1 cellular context compared by ENCODE assay signal in the genomic region with DNA sequence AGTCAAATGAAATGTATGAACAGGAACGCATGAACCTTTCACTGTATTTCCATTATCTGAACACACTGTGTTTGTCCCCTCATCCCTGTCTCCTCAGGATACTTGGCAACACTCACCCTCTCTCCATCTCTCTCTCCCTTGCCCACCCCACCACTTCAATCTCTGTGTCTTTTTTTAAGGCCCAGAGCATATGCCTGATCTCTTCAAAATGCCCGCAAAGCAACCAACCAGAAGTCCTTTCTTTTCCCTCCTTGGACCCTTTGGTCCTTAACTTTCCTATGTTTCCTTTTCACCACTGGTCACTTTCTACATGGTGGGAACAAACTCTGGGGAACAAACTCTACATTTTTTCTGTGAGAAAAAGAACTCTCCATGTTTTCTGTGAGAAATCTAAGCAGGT.
TF ChIP-seq lines count a peak whose summit lies in the region.

No MANE protein-coding gene starts in this region.

TF ChIP-seq in GM23338, 12 proteins besides CTCF, POLR2A, EP300 and RAD21 (continued from another document):
- TF ChIP-seq, protein P1, sequence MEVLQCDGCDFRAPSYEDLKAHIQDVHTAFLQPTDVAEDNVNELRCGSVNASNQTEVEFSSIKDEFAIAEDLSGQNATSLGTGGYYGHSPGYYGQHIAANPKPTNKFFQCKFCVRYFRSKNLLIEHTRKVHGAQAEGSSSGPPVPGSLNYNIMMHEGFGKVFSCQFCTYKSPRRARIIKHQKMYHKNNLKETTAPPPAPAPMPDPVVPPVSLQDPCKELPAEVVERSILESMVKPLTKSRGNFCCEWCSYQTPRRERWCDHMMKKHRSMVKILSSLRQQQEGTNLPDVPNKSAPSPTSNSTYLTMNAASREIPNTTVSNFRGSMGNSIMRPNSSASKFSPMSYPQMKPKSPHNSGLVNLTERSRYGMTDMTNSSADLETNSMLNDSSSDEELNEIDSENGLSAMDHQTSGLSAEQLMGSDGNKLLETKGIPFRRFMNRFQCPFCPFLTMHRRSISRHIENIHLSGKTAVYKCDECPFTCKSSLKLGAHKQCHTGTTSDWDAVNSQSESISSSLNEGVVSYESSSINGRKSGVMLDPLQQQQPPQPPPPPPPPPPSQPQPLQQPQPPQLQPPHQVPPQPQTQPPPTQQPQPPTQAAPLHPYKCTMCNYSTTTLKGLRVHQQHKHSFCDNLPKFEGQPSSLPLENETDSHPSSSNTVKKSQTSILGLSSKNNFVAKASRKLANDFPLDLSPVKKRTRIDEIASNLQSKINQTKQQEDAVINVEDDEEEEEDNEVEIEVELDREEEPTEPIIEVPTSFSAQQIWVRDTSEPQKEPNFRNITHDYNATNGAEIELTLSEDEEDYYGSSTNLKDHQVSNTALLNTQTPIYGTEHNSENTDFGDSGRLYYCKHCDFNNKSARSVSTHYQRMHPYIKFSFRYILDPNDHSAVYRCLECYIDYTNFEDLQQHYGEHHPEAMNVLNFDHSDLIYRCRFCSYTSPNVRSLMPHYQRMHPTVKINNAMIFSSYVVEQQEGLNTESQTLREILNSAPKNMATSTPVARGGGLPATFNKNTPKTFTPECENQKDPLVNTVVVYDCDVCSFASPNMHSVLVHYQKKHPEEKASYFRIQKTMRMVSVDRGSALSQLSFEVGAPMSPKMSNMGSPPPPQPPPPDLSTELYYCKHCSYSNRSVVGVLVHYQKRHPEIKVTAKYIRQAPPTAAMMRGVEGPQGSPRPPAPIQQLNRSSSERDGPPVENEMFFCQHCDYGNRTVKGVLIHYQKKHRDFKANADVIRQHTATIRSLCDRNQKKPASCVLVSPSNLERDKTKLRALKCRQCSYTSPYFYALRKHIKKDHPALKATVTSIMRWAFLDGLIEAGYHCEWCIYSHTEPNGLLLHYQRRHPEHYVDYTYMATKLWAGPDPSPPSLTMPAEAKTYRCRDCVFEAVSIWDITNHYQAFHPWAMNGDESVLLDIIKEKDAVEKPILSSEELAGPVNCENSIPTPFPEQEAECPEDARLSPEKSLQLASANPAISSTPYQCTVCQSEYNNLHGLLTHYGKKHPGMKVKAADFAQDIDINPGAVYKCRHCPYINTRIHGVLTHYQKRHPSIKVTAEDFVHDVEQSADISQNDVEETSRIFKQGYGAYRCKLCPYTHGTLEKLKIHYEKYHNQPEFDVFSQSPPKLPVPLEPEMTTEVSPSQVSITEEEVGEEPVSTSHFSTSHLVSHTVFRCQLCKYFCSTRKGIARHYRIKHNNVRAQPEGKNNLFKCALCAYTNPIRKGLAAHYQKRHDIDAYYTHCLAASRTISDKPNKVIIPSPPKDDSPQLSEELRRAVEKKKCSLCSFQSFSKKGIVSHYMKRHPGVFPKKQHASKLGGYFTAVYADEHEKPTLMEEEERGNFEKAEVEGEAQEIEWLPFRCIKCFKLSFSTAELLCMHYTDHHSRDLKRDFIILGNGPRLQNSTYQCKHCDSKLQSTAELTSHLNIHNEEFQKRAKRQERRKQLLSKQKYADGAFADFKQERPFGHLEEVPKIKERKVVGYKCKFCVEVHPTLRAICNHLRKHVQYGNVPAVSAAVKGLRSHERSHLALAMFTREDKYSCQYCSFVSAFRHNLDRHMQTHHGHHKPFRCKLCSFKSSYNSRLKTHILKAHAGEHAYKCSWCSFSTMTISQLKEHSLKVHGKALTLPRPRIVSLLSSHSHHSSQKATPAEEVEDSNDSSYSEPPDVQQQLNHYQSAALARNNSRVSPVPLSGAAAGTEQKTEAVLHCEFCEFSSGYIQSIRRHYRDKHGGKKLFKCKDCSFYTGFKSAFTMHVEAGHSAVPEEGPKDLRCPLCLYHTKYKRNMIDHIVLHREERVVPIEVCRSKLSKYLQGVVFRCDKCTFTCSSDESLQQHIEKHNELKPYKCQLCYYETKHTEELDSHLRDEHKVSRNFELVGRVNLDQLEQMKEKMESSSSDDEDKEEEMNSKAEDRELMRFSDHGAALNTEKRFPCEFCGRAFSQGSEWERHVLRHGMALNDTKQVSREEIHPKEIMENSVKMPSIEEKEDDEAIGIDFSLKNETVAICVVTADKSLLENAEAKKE (CRISPR knock-in tag; IDR thresholded peaks at IDR 0.05), result no peak
- TF ChIP-seq EZH2 (IDR thresholded peaks at IDR 0.05; ENCODE audit: low read depth, unreplicated experiment), result no peak
- no peak for TF ChIP-seq ZNF331 (CRISPR knock-in tag; IDR thresholded peaks at IDR 0.05; ENCODE audit: low read depth)
- TF ChIP-seq POLR2AphosphoS5 (IDR thresholded peaks at IDR 0.05; ENCODE audit: low read depth), result no peak
- no peak for TF ChIP-seq ZNF114 (CRISPR knock-in tag; IDR thresholded peaks at IDR 0.05)
